ENCODE assay signal across 10 cellular contexts in the genomic region with DNA sequence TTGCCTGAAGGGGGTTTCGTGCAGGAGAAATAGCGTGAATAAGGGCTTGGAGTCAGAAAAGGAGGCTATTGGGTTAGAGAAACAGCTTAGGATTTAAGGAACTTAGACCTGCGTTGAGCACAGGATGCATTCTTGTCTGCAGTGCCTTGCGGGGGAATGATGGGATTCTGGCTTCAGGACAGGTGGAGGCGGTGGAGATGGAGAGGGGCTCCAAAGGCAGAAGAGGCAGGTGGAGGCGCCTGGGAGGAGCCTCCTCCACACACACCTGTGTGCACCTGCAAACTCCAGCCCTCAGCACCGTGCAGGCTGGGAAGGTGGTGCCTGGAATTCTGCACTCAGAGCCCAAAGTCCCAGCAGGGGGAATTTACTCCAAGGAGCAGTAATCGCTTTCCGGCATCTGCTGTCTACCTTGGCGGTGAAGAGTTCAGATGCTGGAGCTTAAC. TPM values are rescaled to one million over a fixed set of nuclear protein-coding genes. Genes with fewer than 3 reads are reported as not detected.
DNase-seq lines count a peak whose midpoint lies in the region; TF ChIP-seq lines count a peak whose summit lies in the region.
"Had no signal": no experiment of that assay in that cellular context is flagged by ENCODE, and none has a peak within 500 bp of the region (broad histone marks: within the 10 kb centered on the region; RNA-seq: fewer than 3 reads in every experiment).

No MANE protein-coding gene starts in this region.

- no peaks in the 10 kb centered on the region for H3K27me3 Mint-ChIP-seq in osteocyte (ENCODE audit: unreplicated experiment)

- H3K36me3 ChIP-seq in ectodermal cell (ENCODE audit: control insufficient read depth, insufficient read depth, low read length) (no peaks in the 10 kb centered on the region), testis (ENCODE audit: low read depth, missing control alignments) (no peaks in the 10 kb centered on the region)

- H3K4me1 Mint-ChIP-seq in osteocyte (ENCODE audit: unreplicated experiment): peaks cover 40% of the 10 kb centered on the region

- intact Hi-C loops in testis (cut with DNase I; ENCODE audit: low total_unique reads): no loop called here

- peaks cover 48% of the 10 kb centered on the region for H3K27me3 ChIP-seq in ectodermal cell (ENCODE audit: control insufficient read depth, insufficient read depth, low read length, poor library complexity, severe bottlenecking)
- H3K27me3 ChIP-seq in testis: no peaks in the 10 kb centered on the region

- TF ChIP-seq POLR2A in testis (IDR thresholded peaks at IDR 0.05): no peak

- peak overlapping the region; percentile 35 for H3K27ac Mint-ChIP-seq in osteocyte (ENCODE audit: unreplicated experiment)
- H3K27ac Mint-ChIP-seq: stimulated activated naive CD8-positive, alpha-beta T cell treated with anti-CD3 and anti-CD28 coated beads, Interleukin-15, Interleukin-2, amounts not matched to agents 100 ng/mL and 50 ng/mL, for 24 hours had no signal

- peak overlapping the region; percentile 76 for H3K4me3 Mint-ChIP-seq in osteocyte (ENCODE audit: unreplicated experiment)
- H3K4me3 Mint-ChIP-seq: stimulated activated naive CD8-positive, alpha-beta T cell treated with anti-CD3 and anti-CD28 coated beads, Interleukin-15, Interleukin-2, amounts not matched to agents 100 ng/mL and 50 ng/mL, for 24 hours had no signal

- peaks cover 8% of the 10 kb centered on the region for H3K4me1 ChIP-seq in ectodermal cell (ENCODE audit: control insufficient read depth, insufficient read depth, low read length)
- H3K4me1 ChIP-seq in testis: peaks cover 25% of the 10 kb centered on the region

- H3K36me3 Mint-ChIP-seq in osteocyte (ENCODE audit: unreplicated experiment): peaks cover 2% of the 10 kb centered on the region

- in situ Hi-C loops in G401 (cut with HindIII; ENCODE audit: low sequenced_read_pairs): no loop called here

- no peaks in the 10 kb centered on the region for H3K9me3 Mint-ChIP-seq in osteocyte (ENCODE audit: unreplicated experiment)
- H3K9me3 Mint-ChIP-seq: stimulated activated naive CD8-positive, alpha-beta T cell treated with anti-CD3 and anti-CD28 coated beads, Interleukin-15, Interleukin-2, amounts not matched to agents 100 ng/mL and 50 ng/mL, for 24 hours had no signal

- DNase-seq in G401 (ENCODE audit: low spot score) (peak; percentile 37), NCI-H128 (lab: John Stamatoyannopoulos, UW; ENCODE audit: unreplicated experiment) (peak; percentile 11), osteocyte (ENCODE audit: extremely low spot score, unreplicated experiment) (no peak), NCI-H2029 (lab: John Stamatoyannopoulos, UW) (no peak), SKM-1 treated with dmso at 0.1 percent for 144 hours (lab: John Stamatoyannopoulos, UW; ENCODE audit: unreplicated experiment) (no peak), testis (no peak), MV-4-11 (lab: John Stamatoyannopoulos, UW) (no peak)
- DNase-seq: mesendoderm had no signal

- H3K27ac ChIP-seq in ectodermal cell (ENCODE audit: insufficient read depth, low read depth, low read length, poor library complexity, severe bottlenecking) (no peak overlapping the region), testis (no peak overlapping the region)

- H3K4me3 ChIP-seq in ectodermal cell (ENCODE audit: insufficient read depth, low read depth, low read length): peak overlapping the region; percentile 66
- H3K4me3 ChIP-seq in testis: no peak overlapping the region

- H3K9me3 ChIP-seq in ectodermal cell (ENCODE audit: control insufficient read depth, low read length) (no peaks in the 10 kb centered on the region), testis (no peaks in the 10 kb centered on the region)

- TF ChIP-seq CTCF in osteocyte (IDR thresholded peaks at IDR 0.05): no peak
- TF ChIP-seq CTCF in testis (IDR thresholded peaks at IDR 0.05): no peak

- 67 to 68% methylated on average over 10 of the region's 10 CpGs for WGBS in ectodermal cell, 2 experiments
- 42 to 64% methylated on average over 6 to 10 of the region's 10 CpGs for WGBS in testis, 2 donors

RNA-seq across cellular contexts. Expression of a gene that starts 1.8 kb away (rescaled TPM):
- 33.2 and 34.2 TPM in 2 replicates for total RNA-seq in G401 (2014; rRNA removed; shearing (Covaris generic))
- polyA plus RNA-seq in ectodermal cell (2013, experiment 1 of 4): 23.1 TPM
- polyA plus RNA-seq in ectodermal cell (2013, experiment 2 of 4): 22.2 TPM
- polyA plus RNA-seq in ectodermal cell (2013, experiment 3 of 4): 18.6 TPM
- 22.1 TPM for polyA plus RNA-seq in ectodermal cell (2013, experiment 4 of 4)
- 40.7 and 44.3 TPM in 2 replicates for total RNA-seq in osteocyte
- total RNA-seq in testis: 10 to 100 TPM; 16.5 to 19.8 TPM
- polyA plus RNA-seq in testis (ENCODE audit: insufficient read depth, low read depth, low replicate concordance): 8.5 TPM

RNA-seq across cellular contexts. Expression of a gene that starts 36.8 kb away (rescaled TPM):
- total RNA-seq in G401 (2014; rRNA removed; shearing (Covaris generic)): 40.6 and 47.9 TPM in 2 replicates
- 78.7 TPM for polyA plus RNA-seq in ectodermal cell (2013, experiment 1 of 4)
- polyA plus RNA-seq in ectodermal cell (2013, experiment 2 of 4): 80.5 TPM
- 59.2 TPM for polyA plus RNA-seq in ectodermal cell (2013, experiment 3 of 4)
- polyA plus RNA-seq in ectodermal cell (2013, experiment 4 of 4): 56.6 TPM
- total RNA-seq in osteocyte (13.5 and 13.8 TPM in 2 replicates), testis (10 to 100 TPM; 10.8 to 15.2 TPM)
- polyA plus RNA-seq in testis (ENCODE audit: insufficient read depth, low read depth, low replicate concordance): 29.2 TPM

Comparison
In these comparisons a context has a peak if more than half of its experiments do, and no peak if none do; other contexts are left out.
1. DNase-seq: peak in G401 (single experiment) and NCI-H128 (single experiment); none in osteocyte (single experiment), NCI-H2029 (single experiment), SKM-1 treated with dmso at 0.1 percent for 144 hours (single experiment), testis (single experiment) and MV-4-11 (single experiment).